10 cellular contexts compared by ENCODE assay signal in genomic region chr10:72173635-72174296, GRCh38. TPM values are rescaled to one million over a fixed set of nuclear protein-coding genes. Genes with fewer than 3 reads are reported as not detected.
A peak's percentile ranks its signal among the peaks of the same experiment; 100 is the strongest.
DNase-seq lines count a peak whose midpoint lies in the region; FAIRE-seq and TF ChIP-seq lines count a peak whose summit lies in the region.
"Had no signal": no experiment of that assay in that cellular context is flagged by ENCODE, and none has a peak within 500 bp of the region (broad histone marks: within the 10 kb centered on the region; RNA-seq: fewer than 3 reads in every experiment).

No MANE protein-coding gene starts in this region.

- no peak overlapping the region for H3K27ac Mint-ChIP-seq in activated naive CD8-positive, alpha-beta T cell treated with anti-CD3 and anti-CD28 coated beads for 36 hours
- H3K27ac Mint-ChIP-seq in Calu3 (ENCODE audit: unreplicated experiment) = no peak overlapping the region

- CTCF ChIA-PET in Calu3 (lab: Charles Lee) = interaction anchor here (1.1 to 1.4 kb wide), 4 partner anchors 48 to 164 kb away, joined by 3 to 4 read pairs (median 4); no protein-coding TSS in a partner anchor

- H3K4me1 ChIP-seq in osteoblast (ENCODE audit: insufficient read depth, low read length) = peaks cover 16% of the 10 kb centered on the region

- H3K27me3 ChIP-seq in osteoblast (ENCODE audit: insufficient read depth, low read length) = no peaks in the 10 kb centered on the region
- H3K27me3 ChIP-seq: ovary had no signal

- no peaks in the 10 kb centered on the region for H3K79me2 ChIP-seq in osteoblast (ENCODE audit: insufficient read depth, low read length)

- no peak overlapping the region for H3K4me2 ChIP-seq in osteoblast (ENCODE audit: insufficient read depth, low read length)

- DNase-seq in GM12865 (ENCODE audit: low read depth) (peak; percentile 89), H54 (ENCODE audit: insufficient read length, low spot score) (no peak), NCI-H2227 treated with DMSO at 0.1 percent for 48 hours (lab: John Stamatoyannopoulos, UW) (peak; percentile 54), glomerular visceral epithelial cell (ENCODE audit: extremely low spot score) (peak; percentile 44), osteoblast (ENCODE audit: insufficient read length, low spot score, missing footprints) (no peak), Calu3 (no peak)
- DNase-seq in activated naive CD8-positive, alpha-beta T cell treated with anti-CD3 and anti-CD28 coated beads for 36 hours = no peak
- no peak for DNase-seq in activated CD8-positive, alpha-beta memory T cell treated with anti-CD3 and anti-CD28 coated beads for 24 hours
- DNase-seq: cerebellar nuclear complex, ovary had no signal

- no peak overlapping the region for H3K4me3 Mint-ChIP-seq in activated naive CD8-positive, alpha-beta T cell treated with anti-CD3 and anti-CD28 coated beads for 36 hours
- H3K4me3 Mint-ChIP-seq in Calu3 (ENCODE audit: low read depth, unreplicated experiment) = no peak overlapping the region

- no peaks in the 10 kb centered on the region for H3K9me3 ChIP-seq in osteoblast (ENCODE audit: low read depth, low read length)
- H3K9me3 ChIP-seq: ovary had no signal

- H3K36me3 ChIP-seq in osteoblast (ENCODE audit: insufficient read depth, low read length) = no peaks in the 10 kb centered on the region
- H3K36me3 ChIP-seq: ovary had no signal

- peaks cover 4% of the 10 kb centered on the region for H3K4me1 Mint-ChIP-seq in activated naive CD8-positive, alpha-beta T cell treated with anti-CD3 and anti-CD28 coated beads for 36 hours
- H3K4me1 Mint-ChIP-seq in Calu3 (ENCODE audit: low read depth, unreplicated experiment) = peaks cover 30% of the 10 kb centered on the region

- no TSS peak for BruUV-seq in Calu3 (replicated peaks; lab: Mats Ljungman, UMichigan)

- H3K4me3 ChIP-seq in GM12865 (ENCODE audit: low read depth, low read length) (no peak overlapping the region), osteoblast (ENCODE audit: insufficient read depth, low read length) (no peak overlapping the region)
- H3K4me3 ChIP-seq: ovary had no signal

- peak; percentile 30 for FAIRE-seq in H54 (lab: Jason Lieb, UNC)

- no peak overlapping the region for H2AFZ ChIP-seq in osteoblast (ENCODE audit: low read length)

- H3K9me3 Mint-ChIP-seq in activated naive CD8-positive, alpha-beta T cell treated with anti-CD3 and anti-CD28 coated beads for 36 hours = no peaks in the 10 kb centered on the region
- H3K9me3 Mint-ChIP-seq in Calu3 (ENCODE audit: low read depth, unreplicated experiment) = no peaks in the 10 kb centered on the region

- no peak overlapping the region for H3K27ac ChIP-seq in osteoblast (ENCODE audit: low read depth, low read length)
- H3K27ac ChIP-seq: ovary had no signal

- TF ChIP-seq POLR2A in H54 (IDR thresholded peaks at IDR 0.05; ENCODE audit: low read depth, low read length) = no peak

- H3K36me3 Mint-ChIP-seq in activated naive CD8-positive, alpha-beta T cell treated with anti-CD3 and anti-CD28 coated beads for 36 hours = peaks cover 7% of the 10 kb centered on the region
- peaks cover 16% of the 10 kb centered on the region for H3K36me3 Mint-ChIP-seq in Calu3 (ENCODE audit: insufficient read depth, unreplicated experiment)

- H3K27me3 Mint-ChIP-seq in activated naive CD8-positive, alpha-beta T cell treated with anti-CD3 and anti-CD28 coated beads for 36 hours = no peaks in the 10 kb centered on the region
- H3K27me3 Mint-ChIP-seq in Calu3 (ENCODE audit: unreplicated experiment) = no peaks in the 10 kb centered on the region

- no peak for TF ChIP-seq CTCF in GM12865 (IDR thresholded peaks at IDR 0.05; ENCODE audit: insufficient read depth, low read depth, low read length, missing control alignments)
- TF ChIP-seq CTCF in osteoblast (IDR thresholded peaks at IDR 0.05; ENCODE audit: extremely low read depth, low read depth, low read length) = no peak
- no peak for TF ChIP-seq CTCF in Calu3 (IDR thresholded peaks at IDR 0.05; ENCODE audit: unreplicated experiment)

- H4K20me1 ChIP-seq in osteoblast (ENCODE audit: insufficient read depth, low read length) = no peaks in the 10 kb centered on the region

- intact Hi-C loops in Calu3 (cut with micrococcal nuclease; ENCODE audit: unreplicated experiment) = no loop called here

RNA-seq across cellular contexts. Expression of gene ANAPC16, which starts 42.0 kb away (rescaled TPM):
- 10 to 100 TPM; 71.0 to 81.8 TPM for total RNA-seq in activated naive CD8-positive, alpha-beta T cell treated with anti-CD3 and anti-CD28 coated beads for 36 hours
- total RNA-seq in osteoblast = 50.7 and 58.0 TPM in 2 replicates
- total RNA-seq in Calu3 (2022) = 118 and 119 TPM in 2 replicates

RNA-seq across cellular contexts. Expression of gene ASCC1, which starts 42.3 kb away (rescaled TPM):
- total RNA-seq in activated naive CD8-positive, alpha-beta T cell treated with anti-CD3 and anti-CD28 coated beads for 36 hours = 10 to 100 TPM; 57.3 to 57.7 TPM
- 40.2 and 50.1 TPM in 2 replicates for total RNA-seq in osteoblast
- total RNA-seq in Calu3 (2022) = 51.3 and 59.3 TPM in 2 replicates

Comparison
In these comparisons a context has a peak if more than half of its experiments do, and no peak if none do; other contexts are left out.
1. DNase-seq: peak in GM12865 (single experiment), NCI-H2227 treated with DMSO at 0.1 percent for 48 hours (single experiment) and glomerular visceral epithelial cell (single experiment); none in H54 (single experiment), activated naive CD8-positive, alpha-beta T cell treated with anti-CD3 and anti-CD28 coated beads for 36 hours (single experiment), osteoblast (single experiment), Calu3 (single experiment) and activated CD8-positive, alpha-beta memory T cell treated with anti-CD3 and anti-CD28 coated beads for 24 hours (single experiment).